ENCODE assay signal across 15 cellular contexts in the genomic region with DNA sequence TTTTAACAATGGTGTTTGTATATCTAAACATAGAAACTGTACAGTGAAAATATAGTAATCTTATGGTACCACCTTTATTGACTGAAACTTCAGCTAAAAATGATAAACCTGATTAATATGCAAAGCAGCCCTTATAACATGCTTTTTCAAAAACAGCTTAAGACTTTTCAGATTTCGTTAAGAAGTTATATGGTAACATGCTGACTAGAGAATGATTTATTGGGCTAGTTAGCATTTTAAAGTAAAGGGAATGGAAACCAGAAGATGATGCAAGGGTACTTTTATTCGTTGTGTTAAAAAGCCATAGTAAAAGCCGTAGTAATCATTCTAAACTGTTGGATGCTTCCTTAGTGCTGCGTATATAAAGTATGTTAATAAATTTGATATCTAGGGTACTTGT. TPM values are rescaled to one million over a fixed set of nuclear protein-coding genes. Genes with fewer than 3 reads are reported as not detected.
DNase-seq lines count a peak whose midpoint lies in the region; ATAC-seq and TF ChIP-seq lines count a peak whose summit lies in the region.
"Had no signal": no experiment of that assay in that cellular context is flagged by ENCODE, and none has a peak within 500 bp of the region (broad histone marks: within the 10 kb centered on the region; RNA-seq: fewer than 3 reads in every experiment).

No MANE protein-coding gene starts in this region.

- H3K36me3 ChIP-seq in cardiac muscle cell (no peaks in the 10 kb centered on the region), left ventricle myocardium inferior (no peaks in the 10 kb centered on the region), SK-N-MC (ENCODE audit: insufficient read depth, low read length) (no peaks in the 10 kb centered on the region)

- ATAC-seq in HG03378 (IDR thresholded peaks at IDR 0.05; ENCODE audit: unreplicated experiment) = no peak
- ATAC-seq: CD8-positive, alpha-beta T cell; GM12878 had no signal

- H3K4me3 ChIP-seq in cardiac muscle cell (no peak overlapping the region), left ventricle myocardium inferior (no peak overlapping the region), SK-N-MC (peak overlapping the region; percentile 37)
- H3K4me3 ChIP-seq: BLaER1 treated with 17β-estradiol and CSF1 and Interleukin-3, amounts not matched to agents 10 nM and 100 nM; GM12878 had no signal

- no peak for TF ChIP-seq CTCF in cardiac muscle cell (IDR thresholded peaks at IDR 0.05; ENCODE audit: low read depth, low read length)
- no peak for TF ChIP-seq CTCF in left ventricle myocardium inferior (IDR thresholded peaks at IDR 0.05; ENCODE audit: borderline replicate concordance)

- no peak for TF ChIP-seq POLR2A in erythroblast (IDR thresholded peaks at IDR 0.05; ENCODE audit: low read length)

- H3K4me1 ChIP-seq in cardiac muscle cell (ENCODE audit: low read depth) (peaks cover 38% of the 10 kb centered on the region), left ventricle myocardium inferior (peaks cover 27% of the 10 kb centered on the region)

- no peak for DNase-seq in cardiac muscle cell (ENCODE audit: low read depth in 1 of 2, low spot score in 1 of 2)
- DNase-seq in left ventricle myocardium inferior = no peak
- peak; percentile 65 for DNase-seq in MV-4-11 (lab: John Stamatoyannopoulos, UW)
- DNase-seq in SK-N-MC (ENCODE audit: low read depth, low spot score) = peak; percentile 70
- DNase-seq in erythroblast (lab: John Stamatoyannopoulos, UW) = no peak
- DNase-seq in KG1 (lab: John Stamatoyannopoulos, UW) = no peak
- DNase-seq: Calu3; CD8-positive, alpha-beta T cell; DND-41; EL; GOT3; H7 had no signal

- no peaks in the 10 kb centered on the region for H3K27me3 ChIP-seq in cardiac muscle cell
- no peaks in the 10 kb centered on the region for H3K27me3 ChIP-seq in left ventricle myocardium inferior (ENCODE audit: low read depth)
- H3K27me3 ChIP-seq: BLaER1 treated with 17β-estradiol and CSF1 and Interleukin-3, amounts not matched to agents 10 nM and 100 nM had no signal

- intact Hi-C loops in left ventricle myocardium inferior (cut with micrococcal nuclease) = no loop called here

- H3K9me3 ChIP-seq in cardiac muscle cell (ENCODE audit: low read depth) = no peaks in the 10 kb centered on the region
- no peaks in the 10 kb centered on the region for H3K9me3 ChIP-seq in left ventricle myocardium inferior (replicated peaks)
- no peaks in the 10 kb centered on the region for H3K9me3 ChIP-seq in SK-N-MC (ENCODE audit: low read depth, low read length)

- H3K9ac ChIP-seq in SK-N-MC (ENCODE audit: insufficient read length) = peak overlapping the region; percentile 36
- H3K9ac ChIP-seq: BLaER1 treated with 17β-estradiol and CSF1 and Interleukin-3, amounts not matched to agents 10 nM and 100 nM had no signal

- H3K27ac ChIP-seq in cardiac muscle cell (peak overlapping the region; percentile 81), left ventricle myocardium inferior (replicated peaks) (no peak overlapping the region), SK-N-MC (peak overlapping the region; percentile 84)

RNA-seq across cellular contexts. Expression of a gene that starts 50.5 kb away (rescaled TPM):
- 28.1 and 53.1 TPM in 2 replicates for total RNA-seq in cardiac muscle cell
- polyA plus RNA-seq in cardiac muscle cell = 36.7 and 57.0 TPM in 2 replicates
- total RNA-seq in left ventricle myocardium inferior = 10.7 TPM

Comparison
In these comparisons a context has a peak if more than half of its experiments do, and no peak if none do; other contexts are left out.
1. DNase-seq: peak in MV-4-11 (single experiment) and SK-N-MC (single experiment); none in cardiac muscle cell (0 of 2), left ventricle myocardium inferior (single experiment), erythroblast (0 of 2) and KG1 (single experiment).